ENCODE assay signal across 6 cellular contexts in genomic region chr12:113877608-113878007, GRCh38.
"Had no signal": no experiment of that assay in that cellular context is flagged by ENCODE, and none has a peak within 500 bp of the region (broad histone marks: within the 10 kb centered on the region; RNA-seq: fewer than 3 reads in every experiment).

No MANE protein-coding gene starts in this region.

- FAIRE-seq: HTR-8/SVneo had no signal

- H3K9me3 Mint-ChIP-seq: IgD-negative memory B cell had no signal

- H3K9ac ChIP-seq: KMS-11 had no signal

- H3K27ac ChIP-seq: HL-60, KMS-11 had no signal

- H3K27me3 Mint-ChIP-seq: IgD-negative memory B cell had no signal

- H3K4me3 Mint-ChIP-seq: IgD-negative memory B cell had no signal

- H3K4me2 ChIP-seq: KMS-11 had no signal

- DNase-seq: IMR-90, KBM-7 had no signal

- H3K4me1 Mint-ChIP-seq: IgD-negative memory B cell had no signal
